In genomic region chr17:76256430-76257050, GRCh38 we compare ENCODE assay signal across 8 cellular contexts. TPM values are rescaled to one million over a fixed set of nuclear protein-coding genes. Genes with fewer than 3 reads are reported as not detected.
A peak's percentile ranks its signal among the peaks of the same experiment; 100 is the strongest.
DNase-seq lines count a peak whose midpoint lies in the region; ATAC-seq, FAIRE-seq and TF ChIP-seq lines count a peak whose summit lies in the region.
"Not testable (repeated sequence)": the region's sequence is repeated elsewhere in the genome, so short reads cannot be mapped to it uniquely, and the experiment has no call there.

No MANE protein-coding gene starts in this region.

- not testable (repeated sequence) for H3K36me3 Mint-ChIP-seq in CD4-positive, alpha-beta T cell (ENCODE audit: low read depth); activated T-helper 17 cell treated with anti-CD3 and anti-CD28 coated beads, Interleukin-2, amount 50 U/mL, for 72 hours (ENCODE audit: low read depth); activated naive CD8-positive, alpha-beta T cell treated with anti-CD3 and anti-CD28 coated beads, Interleukin-2, amount 50 U/mL, for 24 hours (ENCODE audit: low read depth); progenitor cell of endocrine pancreas (ENCODE audit: insufficient read depth); stimulated activated naive CD8-positive, alpha-beta T cell treated with anti-CD3 and anti-CD28 coated beads, Interleukin-15, Interleukin-2, amounts not matched to agents 100 ng/mL and 50 ng/mL, for 24 hours (ENCODE audit: low read depth)
- H3K36me3 Mint-ChIP-seq in activated CD4-positive, alpha-beta memory T cell treated with anti-CD3 and anti-CD28 coated beads, Interleukin-2, amount 10 ng/mL, durations not matched to agents 7 days and 5 days (ENCODE audit: low read depth) = peaks cover 18% of the 10 kb centered on the region

- H3K9me3 ChIP-seq in CD4-positive, alpha-beta T cell (ENCODE audit: control insufficient read depth, low read length); RWPE2 (ENCODE audit: severe bottlenecking); kidney (ENCODE audit: control insufficient read depth in 1 of 2, low read length in 2 of 2): not testable (repeated sequence)

- H3K27me3 Mint-ChIP-seq in CD4-positive, alpha-beta T cell; activated CD4-positive, alpha-beta memory T cell treated with anti-CD3 and anti-CD28 coated beads, Interleukin-2, amount 10 ng/mL, durations not matched to agents 7 days and 5 days; activated T-helper 17 cell treated with anti-CD3 and anti-CD28 coated beads, Interleukin-2, amount 50 U/mL, for 72 hours; activated naive CD8-positive, alpha-beta T cell treated with anti-CD3 and anti-CD28 coated beads, Interleukin-2, amount 50 U/mL, for 24 hours; progenitor cell of endocrine pancreas; stimulated activated naive CD8-positive, alpha-beta T cell treated with anti-CD3 and anti-CD28 coated beads, Interleukin-15, Interleukin-2, amounts not matched to agents 100 ng/mL and 50 ng/mL, for 24 hours: not testable (repeated sequence)

- peaks cover 15% of the 10 kb centered on the region for H3K4me1 ChIP-seq in RWPE2 (ENCODE audit: insufficient read depth, poor library complexity, severe bottlenecking)
- H3K4me1 ChIP-seq in kidney (ENCODE audit: control insufficient read depth in 1 of 2, insufficient read depth in 1 of 2, low read depth in 1 of 2, low read length in 2 of 2) = peaks cover 18 to 19% of the 10 kb centered on the region in 2 donors

- POLR2A ChIA-PET in CD4-positive, alpha-beta T cell (lab: Charles Lee) = interaction anchor here (0.6 to 2.3 kb wide), 11 partner anchors 8 to 111 kb away, joined by 3 to 33 read pairs (median 7); partner anchors contain the start of gene UBALD2
- POLR2A ChIA-PET in activated CD4-positive, alpha-beta memory T cell treated with anti-CD3 and anti-CD28 coated beads, Interleukin-2, amount 10 ng/mL, durations not matched to agents 7 days and 5 days (lab: Charles Lee) = interaction anchor here (0.6 to 27.4 kb wide), 13 partner anchors 3 to 135 kb away, joined by 3 to 1335 read pairs (median 4); partner anchors contain the start of genes RNF157 and UBALD2

- H3K4me3 ChIP-seq in RWPE2 (ENCODE audit: severe bottlenecking); kidney (ENCODE audit: low read length in 2 of 2): not testable (repeated sequence)

- CTCF ChIA-PET in CD4-positive, alpha-beta T cell (lab: Charles Lee) = interaction anchor here (0.7 to 1.6 kb wide), 4 partner anchors 10 to 135 kb away, joined by 3 to 9 read pairs (median 4); no protein-coding TSS in a partner anchor
- CTCF ChIA-PET in activated CD4-positive, alpha-beta memory T cell treated with anti-CD3 and anti-CD28 coated beads, Interleukin-2, amount 10 ng/mL, durations not matched to agents 7 days and 5 days (lab: Charles Lee) = interaction anchor here (0.8 to 1.5 kb wide), 5 partner anchors 8 to 75 kb away, joined by 3 to 7 read pairs (median 4); no protein-coding TSS in a partner anchor

- H3K9ac ChIP-seq in kidney (ENCODE audit: low read length in 2 of 2) = not testable (repeated sequence)

- H3K36me3 ChIP-seq in RWPE2 (ENCODE audit: low read depth); kidney (ENCODE audit: control insufficient read depth in 1 of 2, insufficient read depth in 2 of 2, low read length in 2 of 2): not testable (repeated sequence)

- H3K9me3 Mint-ChIP-seq in CD4-positive, alpha-beta T cell; activated CD4-positive, alpha-beta memory T cell treated with anti-CD3 and anti-CD28 coated beads, Interleukin-2, amount 10 ng/mL, durations not matched to agents 7 days and 5 days; activated T-helper 17 cell treated with anti-CD3 and anti-CD28 coated beads, Interleukin-2, amount 50 U/mL, for 72 hours; activated naive CD8-positive, alpha-beta T cell treated with anti-CD3 and anti-CD28 coated beads, Interleukin-2, amount 50 U/mL, for 24 hours; progenitor cell of endocrine pancreas (ENCODE audit: low read depth); stimulated activated naive CD8-positive, alpha-beta T cell treated with anti-CD3 and anti-CD28 coated beads, Interleukin-15, Interleukin-2, amounts not matched to agents 100 ng/mL and 50 ng/mL, for 24 hours: not testable (repeated sequence)

- not testable (repeated sequence) for TF ChIP-seq CTCF in CD4-positive, alpha-beta T cell (IDR thresholded peaks at IDR 0.05); RWPE2 (IDR thresholded peaks at IDR 0.05; ENCODE audit: poor library complexity, severe bottlenecking); kidney (IDR thresholded peaks at IDR 0.05; ENCODE audit: borderline replicate concordance, extremely low read depth, insufficient read depth); progenitor cell of endocrine pancreas (IDR thresholded peaks at IDR 0.05; ENCODE audit: unreplicated experiment)

- H3K4me1 Mint-ChIP-seq in CD4-positive, alpha-beta T cell (ENCODE audit: low read depth) = peaks cover 46% of the 10 kb centered on the region
- peaks cover 52% of the 10 kb centered on the region for H3K4me1 Mint-ChIP-seq in activated CD4-positive, alpha-beta memory T cell treated with anti-CD3 and anti-CD28 coated beads, Interleukin-2, amount 10 ng/mL, durations not matched to agents 7 days and 5 days
- peaks cover 25% of the 10 kb centered on the region for H3K4me1 Mint-ChIP-seq in activated T-helper 17 cell treated with anti-CD3 and anti-CD28 coated beads, Interleukin-2, amount 50 U/mL, for 72 hours
- peaks cover 47% of the 10 kb centered on the region for H3K4me1 Mint-ChIP-seq in activated naive CD8-positive, alpha-beta T cell treated with anti-CD3 and anti-CD28 coated beads, Interleukin-2, amount 50 U/mL, for 24 hours
- H3K4me1 Mint-ChIP-seq in progenitor cell of endocrine pancreas (ENCODE audit: low read depth) = peaks cover 34% of the 10 kb centered on the region
- peaks cover 49% of the 10 kb centered on the region for H3K4me1 Mint-ChIP-seq in stimulated activated naive CD8-positive, alpha-beta T cell treated with anti-CD3 and anti-CD28 coated beads, Interleukin-15, Interleukin-2, amounts not matched to agents 100 ng/mL and 50 ng/mL, for 24 hours (ENCODE audit: low read depth)

- peak; percentile 81 for ATAC-seq in CD4-positive, alpha-beta T cell (ENCODE audit: poor library complexity)
- not testable (repeated sequence) for ATAC-seq in RWPE2 (ENCODE audit: low read depth)
- ATAC-seq in activated T-helper 17 cell treated with anti-CD3 and anti-CD28 coated beads, Interleukin-2, amount 50 U/mL, for 72 hours (replicated peaks) = peak; percentile 9
- peak; percentile 84 for ATAC-seq in activated naive CD8-positive, alpha-beta T cell treated with anti-CD3 and anti-CD28 coated beads, Interleukin-2, amount 50 U/mL, for 24 hours

- DNase-seq in CD4-positive, alpha-beta T cell = peak in 5 of 10 experiments; percentile 41 to 62 (median 43)
- peak; percentile 31 for DNase-seq in RWPE2 (ENCODE audit: low spot score)
- DNase-seq in activated CD4-positive, alpha-beta memory T cell treated with anti-CD3 and anti-CD28 coated beads, Interleukin-2, amount 10 ng/mL, durations not matched to agents 7 days and 5 days = peak; percentile 65
- DNase-seq in activated naive CD8-positive, alpha-beta T cell treated with anti-CD3 and anti-CD28 coated beads, Interleukin-2, amount 50 U/mL, for 24 hours = peak; percentile 56
- peak; percentile 27 for DNase-seq in kidney
- not testable (repeated sequence) for DNase-seq in progenitor cell of endocrine pancreas (ENCODE audit: low spot score, unreplicated experiment)

- H3K4me3 Mint-ChIP-seq in CD4-positive, alpha-beta T cell = peak overlapping the region; percentile 52
- H3K4me3 Mint-ChIP-seq in activated CD4-positive, alpha-beta memory T cell treated with anti-CD3 and anti-CD28 coated beads, Interleukin-2, amount 10 ng/mL, durations not matched to agents 7 days and 5 days = peak overlapping the region; percentile 51
- peak overlapping the region; percentile 60 for H3K4me3 Mint-ChIP-seq in activated T-helper 17 cell treated with anti-CD3 and anti-CD28 coated beads, Interleukin-2, amount 50 U/mL, for 72 hours
- peak overlapping the region; percentile 75 for H3K4me3 Mint-ChIP-seq in activated naive CD8-positive, alpha-beta T cell treated with anti-CD3 and anti-CD28 coated beads, Interleukin-2, amount 50 U/mL, for 24 hours
- H3K4me3 Mint-ChIP-seq in progenitor cell of endocrine pancreas (ENCODE audit: low read depth) = not testable (repeated sequence)
- peak overlapping the region; percentile 71 for H3K4me3 Mint-ChIP-seq in stimulated activated naive CD8-positive, alpha-beta T cell treated with anti-CD3 and anti-CD28 coated beads, Interleukin-15, Interleukin-2, amounts not matched to agents 100 ng/mL and 50 ng/mL, for 24 hours

- H3K27ac ChIP-seq in CD4-positive, alpha-beta T cell (ENCODE audit: low read depth, low read length) = peak overlapping the region; percentile 21
- H3K27ac ChIP-seq in RWPE2 (ENCODE audit: poor library complexity, severe bottlenecking); kidney (ENCODE audit: low read depth in 2 of 2, low read length in 2 of 2): not testable (repeated sequence)

- H3K27me3 ChIP-seq in CD4-positive, alpha-beta T cell (ENCODE audit: control insufficient read depth, insufficient read depth, low read length); RWPE2 (ENCODE audit: insufficient read depth, poor library complexity, severe bottlenecking): not testable (repeated sequence)

- peak overlapping the region; percentile 82 for H3K27ac Mint-ChIP-seq in CD4-positive, alpha-beta T cell
- H3K27ac Mint-ChIP-seq in activated CD4-positive, alpha-beta memory T cell treated with anti-CD3 and anti-CD28 coated beads, Interleukin-2, amount 10 ng/mL, durations not matched to agents 7 days and 5 days = peak overlapping the region; percentile 85
- H3K27ac Mint-ChIP-seq in activated T-helper 17 cell treated with anti-CD3 and anti-CD28 coated beads, Interleukin-2, amount 50 U/mL, for 72 hours = peak overlapping the region; percentile 52
- peak overlapping the region; percentile 91 for H3K27ac Mint-ChIP-seq in activated naive CD8-positive, alpha-beta T cell treated with anti-CD3 and anti-CD28 coated beads, Interleukin-2, amount 50 U/mL, for 24 hours
- peak overlapping the region; percentile 42 for H3K27ac Mint-ChIP-seq in progenitor cell of endocrine pancreas
- H3K27ac Mint-ChIP-seq in stimulated activated naive CD8-positive, alpha-beta T cell treated with anti-CD3 and anti-CD28 coated beads, Interleukin-15, Interleukin-2, amounts not matched to agents 100 ng/mL and 50 ng/mL, for 24 hours = peak overlapping the region; percentile 87

- FAIRE-seq in kidney (lab: Jason Lieb, UNC) = not testable (repeated sequence)

- intact Hi-C loops in CD4-positive, alpha-beta T cell (cut with DNase I, micrococcal nuclease); kidney (cut with DNase I): not testable (repeated sequence)

RNA-seq across cellular contexts. Expression of gene UBALD2, which starts 8.6 kb away (rescaled TPM):
- total RNA-seq in CD4-positive, alpha-beta T cell = 100 to 1,000 TPM; 253 to 265 TPM
- 100 to 1,000 TPM; 524 to 546 TPM for total RNA-seq in activated CD4-positive, alpha-beta memory T cell treated with anti-CD3 and anti-CD28 coated beads, Interleukin-2, amount 10 ng/mL, durations not matched to agents 7 days and 5 days
- 100 to 1,000 TPM; 173 to 187 TPM for total RNA-seq in activated T-helper 17 cell treated with anti-CD3 and anti-CD28 coated beads, Interleukin-2, amount 50 U/mL, for 72 hours
- 54.3 TPM for total RNA-seq in kidney
- polyA plus RNA-seq in kidney (ENCODE audit: insufficient read depth, low read depth, low replicate concordance) = 59.1 TPM
- 31.2 and 36.3 TPM in 2 replicates for total RNA-seq in progenitor cell of endocrine pancreas

RNA-seq across cellular contexts. Expression of gene RNF157, which starts 16.2 kb away (rescaled TPM):
- 10 to 100 TPM; 18.5 to 21.1 TPM for total RNA-seq in CD4-positive, alpha-beta T cell
- 10 to 100 TPM; 79.8 to 83.9 TPM for total RNA-seq in activated CD4-positive, alpha-beta memory T cell treated with anti-CD3 and anti-CD28 coated beads, Interleukin-2, amount 10 ng/mL, durations not matched to agents 7 days and 5 days
- total RNA-seq in activated T-helper 17 cell treated with anti-CD3 and anti-CD28 coated beads, Interleukin-2, amount 50 U/mL, for 72 hours = 10 to 100 TPM; 15.5 to 17.4 TPM
- total RNA-seq in kidney (4.8 TPM), progenitor cell of endocrine pancreas (43.5 and 45.9 TPM in 2 replicates)
- polyA plus RNA-seq in kidney (ENCODE audit: insufficient read depth, low read depth, low replicate concordance) = 12.4 TPM

RNA-seq across cellular contexts. Expression of gene QRICH2, which starts 51.5 kb away (rescaled TPM):
- total RNA-seq in CD4-positive, alpha-beta T cell = 1 to 10 TPM; 1.8 to 2.1 TPM
- total RNA-seq in activated CD4-positive, alpha-beta memory T cell treated with anti-CD3 and anti-CD28 coated beads, Interleukin-2, amount 10 ng/mL, durations not matched to agents 7 days and 5 days = 1 to 10 TPM; 1.4 to 1.9 TPM
- total RNA-seq in activated T-helper 17 cell treated with anti-CD3 and anti-CD28 coated beads, Interleukin-2, amount 50 U/mL, for 72 hours = 1 to 10 TPM in 1 of 2 donors, under 1 TPM in 1; 0.85 to 2.1 TPM
- 2.0 TPM for total RNA-seq in kidney
- polyA plus RNA-seq in kidney (ENCODE audit: insufficient read depth, low read depth, low replicate concordance) = 2.5 TPM
- total RNA-seq in progenitor cell of endocrine pancreas = 16.0 and 18.5 TPM in 2 replicates
